In genomic region chr1:73333847-73334503, GRCh38 we compare ENCODE assay signal across 29 cellular contexts.
"Had no signal": no experiment of that assay in that cellular context is flagged by ENCODE, and none has a peak within 500 bp of the region (broad histone marks: within the 10 kb centered on the region; RNA-seq: fewer than 3 reads in every experiment).

No MANE protein-coding gene starts in this region.

- H3K27me3 ChIP-seq: neural progenitor cell, ovary, suprapubic skin, testis, tibial artery, upper lobe of left lung, vagina had no signal

- H3K27me3 Mint-ChIP-seq: naive thymus-derived CD4-positive, alpha-beta T cell; progenitor cell of endocrine pancreas; stimulated activated naive CD8-positive, alpha-beta T cell treated with anti-CD3 and anti-CD28 coated beads, Interleukin-15, amount 100 ng/mL, for 72 hours had no signal

- ATAC-seq: naive thymus-derived CD4-positive, alpha-beta T cell; natural killer cell; psoas muscle; right cardiac atrium; sciatic nerve; stimulated activated effector memory CD8-positive, alpha-beta T cell treated with anti-CD3 and anti-CD28 coated beads, Interleukin-12 subunit alpha, Interleukin-12 subunit beta, amount 100 ng/mL, for 72 hours; stimulated activated naive CD8-positive, alpha-beta T cell treated with anti-CD3 and anti-CD28 coated beads, Interleukin-15, amount 100 ng/mL, for 72 hours; stimulated activated naive CD8-positive, alpha-beta T cell treated with anti-CD3 and anti-CD28 coated beads, Interleukin-15, Interleukin-2, amounts not matched to agents 100 U/mL and 50 U/mL, for 24 hours had no signal

- H3K9ac ChIP-seq: neural progenitor cell, parathyroid adenoma had no signal

- H3K79me2 ChIP-seq: parathyroid adenoma had no signal

- H3K36me3 Mint-ChIP-seq: neural progenitor cell; stimulated activated effector memory CD8-positive, alpha-beta T cell treated with anti-CD3 and anti-CD28 coated beads, Interleukin-12 subunit alpha, Interleukin-12 subunit beta, amount 100 ng/mL, for 72 hours had no signal

- FAIRE-seq: urothelium cell line had no signal

- H3K27ac Mint-ChIP-seq: naive thymus-derived CD4-positive, alpha-beta T cell; natural killer cell; nephron; neural progenitor cell; progenitor cell of endocrine pancreas; stimulated activated effector memory CD8-positive, alpha-beta T cell treated with anti-CD3 and anti-CD28 coated beads, Interleukin-12 subunit alpha, Interleukin-12 subunit beta, amount 100 ng/mL, for 72 hours; stimulated activated naive CD8-positive, alpha-beta T cell treated with anti-CD3 and anti-CD28 coated beads, Interleukin-15, amount 100 ng/mL, for 72 hours had no signal

- H3K4me1 ChIP-seq: neural progenitor cell, parathyroid adenoma, psoas muscle, suprapubic skin, testis, tibial artery, upper lobe of left lung, vagina had no signal

- H3K27ac ChIP-seq: neural progenitor cell, ovary, parathyroid adenoma, psoas muscle, skin epidermis, suprapubic skin, testis, tibial artery, upper lobe of left lung, vagina had no signal

- H3K4me3 Mint-ChIP-seq: naive thymus-derived CD4-positive, alpha-beta T cell; natural killer cell; nephron; neural progenitor cell; stimulated activated effector memory CD8-positive, alpha-beta T cell treated with anti-CD3 and anti-CD28 coated beads, Interleukin-12 subunit alpha, Interleukin-12 subunit beta, amount 100 ng/mL, for 72 hours; stimulated activated naive CD8-positive, alpha-beta T cell treated with anti-CD3 and anti-CD28 coated beads, Interleukin-15, amount 100 ng/mL, for 72 hours had no signal

- H3K4me1 Mint-ChIP-seq: naive thymus-derived CD4-positive, alpha-beta T cell; natural killer cell; nephron; neural progenitor cell; stimulated activated effector memory CD8-positive, alpha-beta T cell treated with anti-CD3 and anti-CD28 coated beads, Interleukin-12 subunit alpha, Interleukin-12 subunit beta, amount 100 ng/mL, for 72 hours; stimulated activated naive CD8-positive, alpha-beta T cell treated with anti-CD3 and anti-CD28 coated beads, Interleukin-15, amount 100 ng/mL, for 72 hours had no signal

- H3K4me3 ChIP-seq: neural progenitor cell, ovary, psoas muscle, skin epidermis, suprapubic skin, testis, tibial artery, upper lobe of left lung, vagina had no signal

- H3K9me3 ChIP-seq: ovary, testis, vagina had no signal

- H3K4me2 ChIP-seq: neural progenitor cell had no signal

- H3K36me3 ChIP-seq: neural progenitor cell, ovary, suprapubic skin, tibial artery, upper lobe of left lung, vagina had no signal

- H2AFZ ChIP-seq: neural progenitor cell, parathyroid adenoma had no signal

- DNase-seq: naive thymus-derived CD4-positive, alpha-beta T cell; natural killer cell; occipital lobe; ovary; posterior cingulate gyrus; psoas muscle; right cardiac atrium; stimulated activated CD4-positive, alpha-beta T cell treated with anti-CD3 and anti-CD28 coated beads, Interleukin-15, amount 100 ng/mL, for 24 hours; stimulated activated CD4-positive, alpha-beta T cell treated with anti-CD3 and anti-CD28 coated beads, Interleukin-2, amount 100 ng/mL, for 24 hours; stimulated activated CD4-positive, alpha-beta T cell treated with anti-CD3 and anti-CD28 coated beads, Interleukin-2, amount 100 ng/mL, for 48 hours; stimulated activated CD4-positive, alpha-beta T cell treated with anti-CD3 and anti-CD28 coated beads, Interleukin-4, amount 100 ng/mL, for 24 hours; stimulated activated naive CD4-positive, alpha-beta T cell; stimulated activated naive CD8-positive, alpha-beta T cell treated with anti-CD3 and anti-CD28 coated beads, Interleukin-15, amount 100 ng/mL, for 72 hours; stimulated activated naive CD8-positive, alpha-beta T cell treated with anti-CD3 and anti-CD28 coated beads, Interleukin-15, Interleukin-2, amounts not matched to agents 100 U/mL and 50 U/mL, for 24 hours; substantia nigra; testis; tibial artery; trophoblast cell; upper lobe of left lung had no signal
